Comparison of ENCODE assay signal across 1 cellular context in the genomic region with DNA sequence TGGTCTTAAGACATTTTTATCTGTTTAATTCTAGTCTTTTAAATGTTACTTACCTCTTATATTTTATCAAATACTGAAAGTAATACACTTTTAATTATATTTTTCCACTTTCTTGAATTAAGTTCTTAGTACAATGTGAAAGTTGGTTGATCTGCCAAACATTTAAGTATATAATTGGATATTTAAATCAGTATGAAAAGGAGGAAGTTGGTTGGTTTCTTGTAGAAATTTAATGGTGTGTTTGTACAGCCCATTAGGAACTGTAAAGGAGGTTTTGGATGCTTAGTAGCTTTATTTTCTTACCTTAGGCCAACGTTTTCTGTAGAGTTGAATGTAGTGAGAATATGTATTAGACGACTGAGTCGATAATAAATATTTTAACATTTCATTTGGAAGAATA.
TF ChIP-seq lines count a peak whose summit lies in the region.

No MANE protein-coding gene starts in this region.

TF ChIP-seq in GM12878, 131 proteins besides CTCF, POLR2A, EP300 and RAD21:
- TF ChIP-seq TARDBP (IDR thresholded peaks at IDR 0.05; ENCODE audit: borderline replicate concordance) (no peak), ZZZ3 (IDR thresholded peaks at IDR 0.05; ENCODE audit: control insufficient read depth, insufficient read length, low read depth) (no peak), YBX1 (IDR thresholded peaks at IDR 0.05) (no peak), SPI1 (IDR thresholded peaks at IDR 0.05; ENCODE audit: borderline replicate concordance, insufficient read depth, low read depth, low read length) (peak; percentile 14; the same call in 1 of the 2 replicates)
